Comparison of ENCODE assay signal across 14 cellular contexts in the genomic region with DNA sequence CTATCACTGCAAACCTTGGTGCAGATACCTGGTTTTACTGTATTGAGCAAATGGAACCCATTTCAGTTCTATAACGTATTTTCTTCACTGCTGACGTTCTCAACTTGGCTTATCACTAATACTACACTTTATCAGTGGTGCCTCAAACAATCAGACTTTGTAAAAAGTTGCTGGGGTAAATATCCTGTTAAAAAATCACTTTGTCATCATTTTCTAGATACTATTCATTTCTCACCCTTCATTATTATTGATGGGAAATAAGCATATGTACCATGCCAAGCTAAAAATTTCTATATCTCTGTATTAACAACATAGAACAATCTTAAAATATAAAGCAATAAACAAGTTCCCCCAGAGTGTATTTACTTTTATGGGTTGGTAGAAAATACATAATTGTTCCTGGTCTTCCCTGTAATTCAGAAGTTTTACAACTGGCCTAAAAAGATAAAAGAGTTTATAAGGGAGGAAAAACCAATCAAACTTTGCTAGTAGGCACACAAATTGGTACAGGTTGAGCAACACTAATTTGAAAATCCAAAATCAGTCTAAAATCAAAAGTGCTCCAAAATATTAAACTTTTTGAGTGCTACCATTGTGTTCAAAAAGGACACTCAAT. TPM values are rescaled to one million over a fixed set of nuclear protein-coding genes. Genes with fewer than 3 reads are reported as not detected.
"Had no signal": no experiment of that assay in that cellular context is flagged by ENCODE, and none has a peak within 500 bp of the region (broad histone marks: within the 10 kb centered on the region; RNA-seq: fewer than 3 reads in every experiment).

No MANE protein-coding gene starts in this region.

- H3K27ac ChIP-seq: brain microvascular endothelial cell, lower lobe of right lung, testis had no signal

- DNase-seq: activated naive CD4-positive, alpha-beta T cell; activated naive CD8-positive, alpha-beta T cell treated with anti-CD3 and anti-CD28 coated beads, Interleukin-2, amount 10 ng/mL, durations not matched to agents 7 days and 5 days; brain microvascular endothelial cell; effector memory CD4-positive, alpha-beta T cell; foreskin melanocyte; immature natural killer cell; left cardiac atrium; lower lobe of right lung; naive B cell; pancreas; stimulated activated CD4-positive, alpha-beta T cell treated with anti-CD3 and anti-CD28 coated beads, Interleukin-1b, Interleukin-23, amount 100 ng/mL, for 48 hours; stomach; SW 1271; testis had no signal

- H3K27me3 ChIP-seq: brain microvascular endothelial cell, pancreas, stomach, testis had no signal

- H3K9me3 ChIP-seq: lower lobe of right lung, pancreas, stomach, testis had no signal

- H3K4me3 ChIP-seq: lower lobe of right lung, pancreas, stomach, testis had no signal

- ATAC-seq: left cardiac atrium had no signal

- FAIRE-seq: pancreas had no signal

- H3K36me3 ChIP-seq: brain microvascular endothelial cell, lower lobe of right lung, pancreas had no signal

RNA-seq across cellular contexts. Expression of a gene that starts 45.7 kb away (rescaled TPM):
- polyA plus RNA-seq: immature natural killer cell had no signal
